ENCODE assay signal across 15 cellular contexts in the genomic region with DNA sequence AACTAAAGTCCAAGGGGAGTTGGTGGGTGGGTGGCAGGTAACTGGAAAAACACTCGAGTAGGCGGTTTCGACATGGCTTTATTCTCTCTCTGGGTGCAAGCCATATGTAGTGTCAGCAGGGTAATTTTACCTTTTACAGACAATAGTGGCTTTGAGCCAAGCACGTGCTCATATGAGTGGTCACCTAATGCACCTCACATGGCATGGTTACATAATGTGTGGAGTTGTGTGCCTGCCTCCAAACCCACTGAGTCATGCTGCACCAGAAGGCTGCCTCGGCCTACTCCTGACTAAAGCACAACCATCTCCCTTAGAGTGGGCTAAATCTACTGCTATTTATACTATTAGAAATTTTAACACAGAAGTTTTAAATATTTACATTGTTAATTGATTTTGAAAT. TPM values are rescaled to one million over a fixed set of nuclear protein-coding genes. Genes with fewer than 3 reads are reported as not detected.
DNase-seq lines count a peak whose midpoint lies in the region; FAIRE-seq and TF ChIP-seq lines count a peak whose summit lies in the region.
"Had no signal": no experiment of that assay in that cellular context is flagged by ENCODE, and none has a peak within 500 bp of the region (broad histone marks: within the 10 kb centered on the region; RNA-seq: fewer than 3 reads in every experiment).

No MANE protein-coding gene starts in this region.

- no peaks in the 10 kb centered on the region for H3K27me3 Mint-ChIP-seq in MCF 10A (ENCODE audit: insufficient read depth, unreplicated experiment)
- H3K27me3 Mint-ChIP-seq: activated naive CD8-positive, alpha-beta T cell treated with anti-CD3 and anti-CD28 coated beads for 36 hours had no signal

- POLR2A ChIA-PET in MCF 10A (lab: Yijun Ruan, JAX), result interaction anchor here (1.3 to 1.9 kb wide), 2 partner anchors 37 to 45 kb away, joined by 5 read pairs; no protein-coding TSS in a partner anchor

- H3K27ac Mint-ChIP-seq in MCF 10A (ENCODE audit: low read depth, unreplicated experiment), result no peak overlapping the region
- H3K27ac Mint-ChIP-seq: activated naive CD8-positive, alpha-beta T cell treated with anti-CD3 and anti-CD28 coated beads for 36 hours; stimulated activated effector memory CD8-positive, alpha-beta T cell treated with anti-CD3 and anti-CD28 coated beads, Interleukin-12 subunit alpha, Interleukin-12 subunit beta, amount 100 ng/mL, for 72 hours had no signal

- H3K4me1 ChIP-seq in breast epithelium, result no peaks in the 10 kb centered on the region

- no peaks in the 10 kb centered on the region for H3K36me3 ChIP-seq in breast epithelium
- H3K36me3 ChIP-seq: esophagus squamous epithelium had no signal

- no peak for TF ChIP-seq CTCF in MCF 10A (IDR thresholded peaks at IDR 0.05; ENCODE audit: unreplicated experiment)
- TF ChIP-seq CTCF in breast epithelium (IDR thresholded peaks at IDR 0.05), result no peak
- TF ChIP-seq CTCF in fibroblast of pulmonary artery (IDR thresholded peaks at IDR 0.05; ENCODE audit: low read length, missing control alignments), result no peak
- no peak for TF ChIP-seq CTCF in coronary artery (IDR thresholded peaks at IDR 0.05)

- peak; percentile 94 for FAIRE-seq in urothelium cell line (lab: Jason Lieb, UNC)

- no peaks in the 10 kb centered on the region for H3K9me3 Mint-ChIP-seq in MCF 10A (ENCODE audit: unreplicated experiment)
- H3K9me3 Mint-ChIP-seq: activated naive CD8-positive, alpha-beta T cell treated with anti-CD3 and anti-CD28 coated beads for 36 hours; stimulated activated effector memory CD8-positive, alpha-beta T cell treated with anti-CD3 and anti-CD28 coated beads, Interleukin-12 subunit alpha, Interleukin-12 subunit beta, amount 100 ng/mL, for 72 hours had no signal

- no peaks in the 10 kb centered on the region for H3K27me3 ChIP-seq in breast epithelium
- H3K27me3 ChIP-seq: esophagus squamous epithelium had no signal

- H3K4me1 Mint-ChIP-seq in MCF 10A (ENCODE audit: insufficient read depth, unreplicated experiment), result peaks cover 16% of the 10 kb centered on the region

- no peak overlapping the region for H3K4me3 Mint-ChIP-seq in MCF 10A (ENCODE audit: unreplicated experiment)
- H3K4me3 Mint-ChIP-seq: activated naive CD8-positive, alpha-beta T cell treated with anti-CD3 and anti-CD28 coated beads for 36 hours; stimulated activated effector memory CD8-positive, alpha-beta T cell treated with anti-CD3 and anti-CD28 coated beads, Interleukin-12 subunit alpha, Interleukin-12 subunit beta, amount 100 ng/mL, for 72 hours had no signal

- TF ChIP-seq POLR2A in breast epithelium (IDR thresholded peaks at IDR 0.05), result no peak

- no TSS peak for BruUV-seq in MCF 10A (replicated peaks; lab: Mats Ljungman, UMichigan)

- H3K9me3 ChIP-seq in breast epithelium, result no peaks in the 10 kb centered on the region
- H3K9me3 ChIP-seq: esophagus squamous epithelium had no signal

- H3K27ac ChIP-seq in breast epithelium, result no peak overlapping the region
- no peak overlapping the region for H3K27ac ChIP-seq in coronary artery
- H3K27ac ChIP-seq: esophagus squamous epithelium, VCaP had no signal

- H3K4me3 ChIP-seq in breast epithelium, result no peak overlapping the region
- no peak overlapping the region for H3K4me3 ChIP-seq in fibroblast of pulmonary artery (replicated peaks; ENCODE audit: low read depth, low read length)
- H3K4me3 ChIP-seq in coronary artery, result no peak overlapping the region
- H3K4me3 ChIP-seq: esophagus squamous epithelium had no signal

- CTCF ChIA-PET in MCF 10A (lab: Yijun Ruan, JAX), result interaction anchor here (0.6 kb wide), 1 partner anchor 947 kb away, joined by 3 read pairs; no protein-coding TSS in a partner anchor

- DNase-seq in MCF 10A (ENCODE audit: unreplicated experiment) (peak; percentile 97), breast epithelium (ENCODE audit: low spot score in 2 of 2) (no peak), RKO (ENCODE audit: low spot score) (peak; percentile 37), fibroblast of pulmonary artery (ENCODE audit: low read depth) (peak; percentile 42), urothelium cell line (ENCODE audit: low spot score) (peak; percentile 54), coronary artery (ENCODE audit: low spot score) (no peak), cardiac septum (ENCODE audit: low spot score) (no peak)
- DNase-seq in activated naive CD4-positive, alpha-beta T cell (lab: John Stamatoyannopoulos, UW), result no peak
- DNase-seq: activated naive CD8-positive, alpha-beta T cell treated with anti-CD3 and anti-CD28 coated beads for 36 hours; esophagus squamous epithelium; NCI-H526; SHP77 treated with DMSO at 0.1 percent for 48 hours had no signal

- H3K36me3 Mint-ChIP-seq in MCF 10A (ENCODE audit: insufficient read depth, unreplicated experiment), result no peaks in the 10 kb centered on the region
- H3K36me3 Mint-ChIP-seq: activated naive CD8-positive, alpha-beta T cell treated with anti-CD3 and anti-CD28 coated beads for 36 hours; stimulated activated effector memory CD8-positive, alpha-beta T cell treated with anti-CD3 and anti-CD28 coated beads, Interleukin-12 subunit alpha, Interleukin-12 subunit beta, amount 100 ng/mL, for 72 hours had no signal

- intact Hi-C loops in MCF 10A (cut with micrococcal nuclease), result loop anchor here (2.0 kb wide), 1 partner anchor 45 kb away; no protein-coding TSS in a partner anchor
- intact Hi-C loops in breast epithelium (cut with DNase I; ENCODE audit: low total_unique reads), result no loop called here
- intact Hi-C loops in cardiac septum (cut with DNase I), result loop anchor here (10.0 kb wide), 1 partner anchor 339 kb away; no protein-coding TSS in a partner anchor

RNA-seq across cellular contexts. Expression of a gene that starts 16.5 kb away (rescaled TPM):
- total RNA-seq in MCF 10A (2022) (not detected in 2 replicates), breast epithelium (1 to 10 TPM; 3.8 to 9.2 (median 4.1) TPM), cardiac septum (1.3 TPM)
- total RNA-seq: chondrocyte had no signal

RNA-seq across cellular contexts. Expression of a gene that starts 41.1 kb away (rescaled TPM):
- not detected in 2 replicates for total RNA-seq in MCF 10A (2022)
- 100 to 1,000 TPM in 2 of 3 donors, 10 to 100 TPM in 1; 78.7 to 282 (median 190) TPM for total RNA-seq in breast epithelium
- 5.4 TPM for total RNA-seq in cardiac septum
- total RNA-seq: activated naive CD8-positive, alpha-beta T cell treated with anti-CD3 and anti-CD28 coated beads for 36 hours; chondrocyte had no signal

RNA-seq across cellular contexts. Expression of a gene that starts 52.8 kb away (rescaled TPM):
- total RNA-seq in MCF 10A (2022) (not detected in 2 replicates), breast epithelium (under 1 TPM; 0.73 to 0.98 (median 0.96) TPM), cardiac septum (0.81 TPM)
- total RNA-seq: chondrocyte had no signal

Comparison
In these comparisons a context has a peak if more than half of its experiments do, and no peak if none do; other contexts are left out.
1. DNase-seq: peak in MCF 10A (single experiment), RKO (single experiment), fibroblast of pulmonary artery (single experiment) and urothelium cell line (single experiment); none in breast epithelium (0 of 2), activated naive CD4-positive, alpha-beta T cell (0 of 4), coronary artery (single experiment) and cardiac septum (single experiment).
2. RNA of a gene that starts 41.1 kb away (total RNA-seq): 78.7 to 282 TPM in breast epithelium; 5.4 TPM in cardiac septum (single experiment) and not detected in MCF 10A; every median in the first group is over 10 times any median in the second.